In the genomic region with DNA sequence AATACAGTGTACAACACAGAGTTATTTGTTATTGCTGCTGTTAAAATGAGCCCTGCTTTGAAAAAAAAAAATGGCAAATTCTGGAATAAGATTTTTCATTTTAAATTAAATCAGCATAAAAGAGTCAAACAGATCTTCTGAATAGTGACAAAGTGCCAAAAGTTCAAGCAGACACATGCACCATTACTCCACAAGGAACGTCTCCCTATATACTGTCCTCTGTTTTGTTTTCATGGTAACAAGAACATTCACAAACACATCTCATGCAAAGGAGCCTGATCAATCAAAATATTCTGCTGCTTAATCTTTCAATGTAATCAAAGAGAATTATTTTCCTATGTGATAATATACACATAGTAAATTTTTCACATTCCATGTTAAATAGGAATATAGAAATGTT, we compare ENCODE assay signal across 13 cellular contexts. TPM values are rescaled to one million over a fixed set of nuclear protein-coding genes. Genes with fewer than 3 reads are reported as not detected.
A peak's percentile ranks its signal among the peaks of the same experiment; 100 is the strongest.
DNase-seq lines count a peak whose midpoint lies in the region; ATAC-seq and TF ChIP-seq lines count a peak whose summit lies in the region.
"Had no signal": no experiment of that assay in that cellular context is flagged by ENCODE, and none has a peak within 500 bp of the region (broad histone marks: within the 10 kb centered on the region; RNA-seq: fewer than 3 reads in every experiment).

No MANE protein-coding gene starts in this region.

- H3K36me3 Mint-ChIP-seq in CD8-positive, alpha-beta memory T cell, result peaks cover 0 to 19% (median 2%) of the 10 kb centered on the region in 3 donors
- H3K36me3 Mint-ChIP-seq in activated CD4-positive, alpha-beta memory T cell treated with anti-CD3 and anti-CD28 coated beads for 36 hours, result peaks cover 6% of the 10 kb centered on the region

- H3K27ac Mint-ChIP-seq in CD8-positive, alpha-beta memory T cell, result peak overlapping the region; percentile 98 to 100 (median 99)
- peak overlapping the region; percentile 99 for H3K27ac Mint-ChIP-seq in activated CD4-positive, alpha-beta memory T cell treated with anti-CD3 and anti-CD28 coated beads for 36 hours
- H3K27ac Mint-ChIP-seq: endodermal cell had no signal

- CTCF ChIA-PET in CD8-positive, alpha-beta memory T cell (lab: Charles Lee), result interaction anchor here (0.7 to 1.9 kb wide), 4 partner anchors 11 to 40 kb away, joined by 3 to 16 read pairs (median 6); no protein-coding TSS in a partner anchor
- CTCF ChIA-PET in activated CD4-positive, alpha-beta memory T cell treated with anti-CD3 and anti-CD28 coated beads for 36 hours (lab: Charles Lee), result interaction anchor here (1.0 to 3.0 kb wide), 4 partner anchors 11 to 118 kb away, joined by 3 to 12 read pairs (median 3); no protein-coding TSS in a partner anchor

- peaks cover 0 to 3% (median 2%) of the 10 kb centered on the region in 5 donors for H3K9me3 Mint-ChIP-seq in CD8-positive, alpha-beta memory T cell
- H3K9me3 Mint-ChIP-seq in activated CD4-positive, alpha-beta memory T cell treated with anti-CD3 and anti-CD28 coated beads for 36 hours, result no peaks in the 10 kb centered on the region
- H3K9me3 Mint-ChIP-seq: endodermal cell had no signal

- POLR2A ChIA-PET in CD8-positive, alpha-beta memory T cell (lab: Charles Lee), result interaction anchor here (4.0 kb wide), 1 partner anchor 15 kb away, joined by 44 read pairs; no protein-coding TSS in a partner anchor
- POLR2A ChIA-PET in activated CD4-positive, alpha-beta memory T cell treated with anti-CD3 and anti-CD28 coated beads for 36 hours (lab: Charles Lee), result interaction anchor here (1.4 to 2.3 kb wide), 5 partner anchors 15 to 99 kb away, joined by 5 to 20 read pairs (median 6); no protein-coding TSS in a partner anchor

- H3K4me1 Mint-ChIP-seq in CD8-positive, alpha-beta memory T cell, result peaks cover 67 to 70% (median 69%) of the 10 kb centered on the region in 3 donors
- peaks cover 59% of the 10 kb centered on the region for H3K4me1 Mint-ChIP-seq in activated CD4-positive, alpha-beta memory T cell treated with anti-CD3 and anti-CD28 coated beads for 36 hours (ENCODE audit: low read depth)

- intact Hi-C loops in activated CD4-positive, alpha-beta memory T cell treated with anti-CD3 and anti-CD28 coated beads for 36 hours (cut with micrococcal nuclease), result loop anchor here (2.0 to 10.0 kb wide), 5 partner anchors 15 to 1403 kb away; a partner anchor contains a TSS
- intact Hi-C loops in left lung (cut with DNase I), result loop anchor here in 1 of 2 donors (10.0 kb wide), 1 partner anchor 117 kb away; no protein-coding TSS in a partner anchor

- H3K79me2 ChIP-seq in ACC112 (ENCODE audit: control insufficient read depth, insufficient read depth, low read length, unreplicated experiment), result peaks cover 80% of the 10 kb centered on the region

- H3K9me3 ChIP-seq in CD8-positive, alpha-beta memory T cell (ENCODE audit: low read length), result no peaks in the 10 kb centered on the region
- H3K9me3 ChIP-seq in iPS-18a (ENCODE audit: control insufficient read depth, low read depth, low read length) (no peaks in the 10 kb centered on the region), left lung (no peaks in the 10 kb centered on the region)
- H3K9me3 ChIP-seq: gastroesophageal sphincter, right atrium auricular region had no signal

- H3K36me3 ChIP-seq in ACC112 (ENCODE audit: insufficient read depth, low read length) (peaks cover 1% of the 10 kb centered on the region), iPS-18a (ENCODE audit: control insufficient read depth, low read depth, low read length) (no peaks in the 10 kb centered on the region), left lung (no peaks in the 10 kb centered on the region)
- no peaks in the 10 kb centered on the region for H3K36me3 ChIP-seq in CD8-positive, alpha-beta memory T cell (ENCODE audit: insufficient read depth, low read length)
- H3K36me3 ChIP-seq: gastroesophageal sphincter, right atrium auricular region had no signal

- H3K4me3 ChIP-seq in ACC112 (ENCODE audit: low read depth, low read length) (peak overlapping the region; percentile 96; the same call in 1 of the 2 replicates), iPS-18a (ENCODE audit: low read length) (no peak overlapping the region), left lung (no peak overlapping the region)
- H3K4me3 ChIP-seq in CD8-positive, alpha-beta memory T cell (ENCODE audit: low read length), result peak overlapping the region; percentile 79
- H3K4me3 ChIP-seq: gastroesophageal sphincter, right atrium auricular region had no signal

- peaks cover 50% of the 10 kb centered on the region for H3K4me1 ChIP-seq in ACC112 (ENCODE audit: control insufficient read depth, insufficient read depth, low read length, unreplicated experiment)
- H3K4me1 ChIP-seq in CD8-positive, alpha-beta memory T cell (ENCODE audit: insufficient read depth, low read length), result peaks cover 65% of the 10 kb centered on the region
- peaks cover 10% of the 10 kb centered on the region for H3K4me1 ChIP-seq in iPS-18a (ENCODE audit: control insufficient read depth, low read depth, low read length)
- H3K4me1 ChIP-seq in left lung, result peaks cover 11 to 39% of the 10 kb centered on the region in 2 donors

- no peak for TF ChIP-seq CTCF in left lung (IDR thresholded peaks at IDR 0.05)

- H3K27me3 ChIP-seq in ACC112 (ENCODE audit: insufficient read depth, low read length) (no peaks in the 10 kb centered on the region), iPS-18a (ENCODE audit: control insufficient read depth, insufficient read depth, low read length) (peaks cover 7% of the 10 kb centered on the region), left lung (no peaks in the 10 kb centered on the region)
- no peaks in the 10 kb centered on the region for H3K27me3 ChIP-seq in CD8-positive, alpha-beta memory T cell (ENCODE audit: insufficient read depth, low read length, poor library complexity, severe bottlenecking)
- H3K27me3 ChIP-seq: gastroesophageal sphincter, right atrium auricular region had no signal

- H3K4me3 Mint-ChIP-seq in CD8-positive, alpha-beta memory T cell, result peak overlapping the region; percentile 94 to 100 (median 99)
- peak overlapping the region; percentile 96 for H3K4me3 Mint-ChIP-seq in activated CD4-positive, alpha-beta memory T cell treated with anti-CD3 and anti-CD28 coated beads for 36 hours
- H3K4me3 Mint-ChIP-seq: endodermal cell had no signal

- DNase-seq in CD8-positive, alpha-beta memory T cell, result no peak
- no peak for DNase-seq in activated CD4-positive, alpha-beta memory T cell treated with anti-CD3 and anti-CD28 coated beads for 36 hours
- no peak for DNase-seq in stimulated activated CD4-positive, alpha-beta T cell treated with anti-CD3 and anti-CD28 coated beads, Interleukin-2, amount 100 ng/mL, for 48 hours
- no peak for DNase-seq in left lung
- DNase-seq: activated CD4-positive, alpha-beta T cell treated with anti-CD3 and anti-CD28 coated beads, Interleukin-2, amount 50 U/mL, for 4 hours; endodermal cell; GDM1 had no signal

- ATAC-seq in left lung (no peak), GM21576 (IDR thresholded peaks at IDR 0.05; ENCODE audit: unreplicated experiment) (no peak), GM21367 (IDR thresholded peaks at IDR 0.05; ENCODE audit: unreplicated experiment) (no peak)
- ATAC-seq: gastroesophageal sphincter had no signal

- H2AFZ ChIP-seq in ACC112 (ENCODE audit: low read length, unreplicated experiment), result no peak overlapping the region

- peak overlapping the region; percentile 94 for H3K27ac ChIP-seq in ACC112 (ENCODE audit: low read depth, low read length)
- H3K27ac ChIP-seq in CD8-positive, alpha-beta memory T cell (ENCODE audit: low read depth, low read length), result peak overlapping the region; percentile 10
- H3K27ac ChIP-seq in iPS-18a (ENCODE audit: low read length), result no peak overlapping the region
- H3K27ac ChIP-seq in left lung, result no peak overlapping the region

- peaks cover 0 to 4% of the 10 kb centered on the region in 2 donors for H3K27me3 Mint-ChIP-seq in CD8-positive, alpha-beta memory T cell
- peaks cover 2% of the 10 kb centered on the region for H3K27me3 Mint-ChIP-seq in activated CD4-positive, alpha-beta memory T cell treated with anti-CD3 and anti-CD28 coated beads for 36 hours

- peak overlapping the region; percentile 4 for H3K9ac ChIP-seq in iPS-18a (ENCODE audit: low read length)

RNA-seq across cellular contexts. Expression of a gene that starts 2.7 kb away (rescaled TPM):
- total RNA-seq in CD8-positive, alpha-beta memory T cell, result 10 to 100 TPM; 37.1 to 37.2 TPM
- 15.4 TPM for polyA plus RNA-seq in CD8-positive, alpha-beta memory T cell
- 10 to 100 TPM; 24.3 to 25.1 TPM for total RNA-seq in activated CD4-positive, alpha-beta memory T cell treated with anti-CD3 and anti-CD28 coated beads for 36 hours
- total RNA-seq in left lung, result 10 to 100 TPM; 14.1 to 16.6 TPM

Comparison
In these comparisons a context has a peak if more than half of its experiments do, and no peak if none do; other contexts are left out.
1. H3K27ac ChIP-seq: peak in ACC112 (single experiment) and CD8-positive, alpha-beta memory T cell (single experiment); none in iPS-18a (single experiment) and left lung (0 of 2).
2. H3K4me3 ChIP-seq: peak in ACC112 (single experiment) and CD8-positive, alpha-beta memory T cell (single experiment); none in iPS-18a (single experiment) and left lung (0 of 2).